ENCODE assay signal across 9 cellular contexts in genomic region chr12:662541-663292, GRCh38. TPM values are rescaled to one million over a fixed set of nuclear protein-coding genes. Genes with fewer than 3 reads are reported as not detected.
DNase-seq lines count a peak whose midpoint lies in the region; FAIRE-seq and TF ChIP-seq lines count a peak whose summit lies in the region.
"Had no signal": no experiment of that assay in that cellular context is flagged by ENCODE, and none has a peak within 500 bp of the region (broad histone marks: within the 10 kb centered on the region; RNA-seq: fewer than 3 reads in every experiment).

No MANE protein-coding gene starts in this region.

- H3K27me3 ChIP-seq in small intestine (ENCODE audit: control insufficient read depth in 2 of 2, insufficient read depth in 2 of 2, low read length in 2 of 2) (no peaks in the 10 kb centered on the region), WERI-Rb-1 (ENCODE audit: insufficient read depth, low read depth, severe bottlenecking) (no peaks in the 10 kb centered on the region)

- H3K27ac ChIP-seq in small intestine (ENCODE audit: low read depth in 1 of 2, low read length in 1 of 2), result no peak overlapping the region
- no peak overlapping the region for H3K27ac ChIP-seq in WERI-Rb-1

- no peaks in the 10 kb centered on the region for H3K36me3 ChIP-seq in small intestine (ENCODE audit: control insufficient read depth in 2 of 2, insufficient read depth in 2 of 2, low read length in 2 of 2)
- no peaks in the 10 kb centered on the region for H3K36me3 ChIP-seq in WERI-Rb-1

- H3K4me3 ChIP-seq in cardiac fibroblast (replicated peaks in 1 of 2; ENCODE audit: low read depth in 2 of 2, low read length in 2 of 2) (peak overlapping the region; percentile 22 to 33), small intestine (ENCODE audit: low read depth in 1 of 2, low read length in 2 of 2) (no peak overlapping the region), WERI-Rb-1 (ENCODE audit: low read depth, low read length) (no peak overlapping the region)

- H3K4me1 ChIP-seq in small intestine (ENCODE audit: control insufficient read depth in 2 of 2, insufficient read depth in 1 of 2, low read depth in 1 of 2, low read length in 1 of 2), result no peaks in the 10 kb centered on the region

- no peak for FAIRE-seq in small intestine (lab: Jason Lieb, UNC)
- FAIRE-seq: G401.6 had no signal

- DNase-seq in AG20443 (ENCODE audit: low spot score) (peak; percentile 18), LHCN-M2 (ENCODE audit: low read depth) (peak; percentile 13), cardiac fibroblast (ENCODE audit: low read depth in 2 of 2) (peak; percentile 12 to 45), myocyte (ENCODE audit: low read depth) (peak; percentile 9), small intestine (no peak), WERI-Rb-1 (no peak), ureter (ENCODE audit: low spot score) (no peak), mucosa of gallbladder (ENCODE audit: low spot score) (no peak)

- H3K9me3 ChIP-seq in small intestine (ENCODE audit: control insufficient read depth, low read depth) (no peaks in the 10 kb centered on the region), WERI-Rb-1 (ENCODE audit: severe bottlenecking) (no peaks in the 10 kb centered on the region)

- TF ChIP-seq CTCF in cardiac fibroblast (IDR thresholded peaks at IDR 0.05; ENCODE audit: low read depth, low read length), result no peak
- TF ChIP-seq CTCF in WERI-Rb-1 (IDR thresholded peaks at IDR 0.05; ENCODE audit: low read depth, low read length), result no peak

- WGBS in small intestine, 3 donors, result 36 to 50% (median 44%) methylated on average over 8 of the region's 8 CpGs

RNA-seq across cellular contexts. Expression of gene NINJ2, which starts 0.5 kb away (rescaled TPM):
- total RNA-seq in LHCN-M2 (2014; rRNA removed), result not detected in 2 replicates
- 0.23 TPM for polyA plus RNA-seq in LHCN-M2 (2012)
- total RNA-seq in myocyte, result 0.13 TPM in 1 of 2 replicates, not detected in the other
- polyA plus RNA-seq in myocyte (2012), result 20.5 TPM
- 1 to 10 TPM in 2 of 3 donors, under 1 TPM in 1; 0.67 to 8.1 (median 5.2) TPM for polyA plus RNA-seq in small intestine
- 4.9 TPM for total RNA-seq in ureter
- 1.7 TPM for total RNA-seq in mucosa of gallbladder

Comparison
In these comparisons a context has a peak if more than half of its experiments do, and no peak if none do; other contexts are left out.
1. DNase-seq: peak in AG20443 (single experiment), LHCN-M2 (single experiment), cardiac fibroblast (2 of 2) and myocyte (single experiment); none in small intestine (single experiment), WERI-Rb-1 (single experiment), ureter (single experiment) and mucosa of gallbladder (single experiment).
2. H3K4me3 ChIP-seq: peak in cardiac fibroblast (2 of 2); none in small intestine (0 of 2) and WERI-Rb-1 (single experiment).